8 cellular contexts compared by ENCODE assay signal in the genomic region with DNA sequence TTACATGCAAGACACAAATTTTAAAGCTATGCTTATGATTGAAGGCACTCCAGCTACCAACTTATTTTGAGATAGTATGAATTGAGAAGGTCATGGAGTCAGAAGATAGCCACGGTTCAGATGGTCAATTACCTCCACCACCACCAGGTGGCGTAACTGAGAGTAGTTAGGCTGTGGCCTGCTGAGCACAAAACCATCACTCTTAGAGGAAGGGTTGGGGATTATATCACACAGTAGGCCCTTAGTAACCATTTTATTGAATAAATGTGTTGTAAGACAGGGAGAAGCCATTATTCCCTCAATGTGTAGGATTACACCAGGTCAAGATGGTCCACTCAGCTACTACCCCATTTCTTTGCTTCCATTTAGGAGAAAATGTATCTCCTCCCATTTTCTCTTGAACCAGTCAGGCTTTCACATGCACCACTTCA. TPM values are rescaled to one million over a fixed set of nuclear protein-coding genes. Genes with fewer than 3 reads are reported as not detected.
DNase-seq lines count a peak whose midpoint lies in the region; ATAC-seq and TF ChIP-seq lines count a peak whose summit lies in the region.

No MANE protein-coding gene starts in this region.

- H3K36me3 ChIP-seq in IMR-90 (ENCODE audit: control insufficient read depth, insufficient read depth, low read length) = no peaks in the 10 kb centered on the region
- H3K36me3 ChIP-seq in heart right ventricle = peaks cover 0 to 90% (median 23%) of the 10 kb centered on the region in 9 donors
- H3K36me3 ChIP-seq in gastrocnemius medialis = peaks cover 0 to 73% of the 10 kb centered on the region in 2 donors

- H4K20me1 ChIP-seq in IMR-90 (ENCODE audit: insufficient read depth, low read length) = no peaks in the 10 kb centered on the region

- peak; percentile 65 for TF ChIP-seq RAD21 in IMR-90 (IDR thresholded peaks at IDR 0.05; ENCODE audit: low read length)

- no peaks in the 10 kb centered on the region for H3K9me1 ChIP-seq in IMR-90 (ENCODE audit: insufficient read depth, low read length)

- no peak overlapping the region for H2BK20ac ChIP-seq in IMR-90 (ENCODE audit: low read depth, low read length)

- no peaks in the 10 kb centered on the region for H3K27me3 ChIP-seq in IMR-90 (ENCODE audit: control insufficient read depth, insufficient read depth, low read length)
- H3K27me3 ChIP-seq in heart right ventricle = no peaks in the 10 kb centered on the region
- H3K27me3 ChIP-seq in gastrocnemius medialis = no peaks in the 10 kb centered on the region

- POLR2A ChIA-PET in IMR-90 (lab: Charles Lee; ENCODE audit: unreplicated experiment) = no interaction called here

- TF ChIP-seq POLR2A in IMR-90 (IDR thresholded peaks at IDR 0.05; ENCODE audit: low read depth, low read length) (no peak), gastrocnemius medialis (IDR thresholded peaks at IDR 0.05) (peak in 1 of 2 donors; percentile 6)

- intact Hi-C loops in IMR-90 (cut with micrococcal nuclease) (loop anchor here (1.0 to 10.0 kb wide), 5 partner anchors 241 to 513 kb away; no protein-coding TSS in a partner anchor), heart right ventricle (cut with DNase I) (loop anchor here in 2 of 10 donors (10.0 kb wide), 1 partner anchor 267 kb away; a partner anchor contains a TSS), gastrocnemius medialis (cut with DNase I; ENCODE audit: low total_unique reads) (loop anchor here (2.0 kb wide), 1 partner anchor 49 kb away; a partner anchor contains a TSS)

- no peak overlapping the region for H3K56ac ChIP-seq in IMR-90 (ENCODE audit: extremely low read depth, insufficient read depth, low read length)

- no peak overlapping the region for H3K27ac ChIP-seq in IMR-90 (ENCODE audit: insufficient read depth, low read length)
- H3K27ac ChIP-seq in heart right ventricle = no peak overlapping the region
- peak overlapping the region in 2 of 4 donors; percentile 11 to 57 for H3K27ac ChIP-seq in gastrocnemius medialis

- H2BK120ac ChIP-seq in IMR-90 (ENCODE audit: low read depth, low read length) = no peak overlapping the region

- H2AFZ ChIP-seq in IMR-90 (replicated peaks; ENCODE audit: low read length, poor library complexity) = no peak overlapping the region

- H3K4me1 ChIP-seq in IMR-90 (ENCODE audit: control insufficient read depth, insufficient read depth, low read length) (no peaks in the 10 kb centered on the region), heart right ventricle (no peaks in the 10 kb centered on the region), gastrocnemius medialis (no peaks in the 10 kb centered on the region)

- no TSS peak for BruUV-seq in IMR-90 (replicated peaks; lab: Mats Ljungman, UMichigan)

- ATAC-seq in GM21367 (IDR thresholded peaks at IDR 0.05; ENCODE audit: unreplicated experiment) = peak; percentile 90
- ATAC-seq in IMR-90 (ENCODE audit: low read depth) = peak; percentile 93
- peak in 7 of 8 donors; percentile 64 to 83 (median 71) for ATAC-seq in heart right ventricle
- ATAC-seq in gastrocnemius medialis = peak; percentile 57 to 83
- ATAC-seq in HG02588 (IDR thresholded peaks at IDR 0.05; ENCODE audit: unreplicated experiment) = no peak

- no peak overlapping the region for H2BK15ac ChIP-seq in IMR-90 (ENCODE audit: low read depth, low read length)

- peak; percentile 70 for TF ChIP-seq CTCF in IMR-90 (conservative IDR thresholded peaks at IDR 0.05; ENCODE audit: low read depth, low read length)
- peak; percentile 57 to 91 (median 88) for TF ChIP-seq CTCF in heart right ventricle (IDR thresholded peaks at IDR 0.05)
- TF ChIP-seq CTCF in gastrocnemius medialis (IDR thresholded peaks at IDR 0.05 in 4 of 5, conservative IDR thresholded peaks at IDR 0.05 in 1 of 5) = peak; percentile 70 to 85 (median 77)

- dilution Hi-C loops in IMR-90 (cut with HindIII; ENCODE audit: low sequenced_read_pairs, unreplicated experiment) = no loop called here

- H3K4me2 ChIP-seq in IMR-90 (ENCODE audit: low read depth, low read length) = no peak overlapping the region

- H4K91ac ChIP-seq in IMR-90 (ENCODE audit: insufficient read depth, low read depth, low read length) = no peak overlapping the region

- no peak overlapping the region for H3K18ac ChIP-seq in IMR-90 (ENCODE audit: low read depth, low read length)

- H3K9ac ChIP-seq in IMR-90 (ENCODE audit: low read depth, low read length) = no peak overlapping the region

- in situ Hi-C loops in IMR-90 (cut with MboI; ENCODE audit: low sequenced_read_pairs) = no loop called here
- in situ Hi-C loops in gastrocnemius medialis (cut with MboI; ENCODE audit: low sequenced_read_pairs in 4 of 4) = no loop called here

- no peak overlapping the region for H2AK9ac ChIP-seq in IMR-90 (replicated peaks; ENCODE audit: low read depth, low read length, poor library complexity)

- no peaks in the 10 kb centered on the region for H3K79me1 ChIP-seq in IMR-90 (ENCODE audit: low read depth in 1 of 2, low read length in 2 of 2)

- DNase-seq in DMS114 treated with DMSO at 0.1 percent for 48 hours (lab: John Stamatoyannopoulos, UW; ENCODE audit: unreplicated experiment) (peak; percentile 8), IMR-90 (peak; percentile 51), SK-N-DZ (ENCODE audit: low spot score) (peak; percentile 54), heart right ventricle (peak; percentile 41 to 49), gastrocnemius medialis (peak; percentile 37 to 66)
- peak; percentile 74 for DNase-seq in activated naive CD4-positive, alpha-beta T cell treated with Interleukin-2 at 50 U/mL for 16 hours

- no peak overlapping the region for H3K23ac ChIP-seq in IMR-90 (ENCODE audit: low read depth, low read length)

- H2BK5ac ChIP-seq in IMR-90 (ENCODE audit: low read depth, low read length, poor library complexity, severe bottlenecking) = no peak overlapping the region

- no CpG with 5 or more reads among the region's 2 CpGs for WGBS in IMR-90 (ENCODE audit: extremely low coverage in 2 of 2, insufficient read length in 1 of 2), 2 experiments
- 13 to 14% methylated on average over 2 of the region's 2 CpGs for WGBS in heart right ventricle, 2 donors

- CTCF ChIA-PET in IMR-90 (lab: Yijun Ruan, JAX) = interaction anchor here (0.5 kb wide), 1 partner anchor 236 kb away, joined by 3 read pairs; no protein-coding TSS in a partner anchor

- H4K8ac ChIP-seq in IMR-90 (ENCODE audit: low read depth in 2 of 2, low read length in 2 of 2) = no peak overlapping the region

- no peak overlapping the region for H2AK5ac ChIP-seq in IMR-90 (ENCODE audit: low read depth, low read length)

- H4K5ac ChIP-seq in IMR-90 (ENCODE audit: low read depth, low read length) = no peak overlapping the region

- H3K4me3 ChIP-seq in IMR-90 (ENCODE audit: insufficient read depth, low read depth, low read length) = no peak overlapping the region
- H3K4me3 ChIP-seq in heart right ventricle = no peak overlapping the region
- no peak overlapping the region for H3K4me3 ChIP-seq in gastrocnemius medialis

- no peak overlapping the region for H3K4ac ChIP-seq in IMR-90 (ENCODE audit: low read depth, low read length)

- H3K9me3 ChIP-seq in IMR-90 (ENCODE audit: control insufficient read depth, insufficient read depth, low read length) (no peaks in the 10 kb centered on the region), heart right ventricle (no peaks in the 10 kb centered on the region), gastrocnemius medialis (no peaks in the 10 kb centered on the region)

- H3K14ac ChIP-seq in IMR-90 (replicated peaks; ENCODE audit: low read depth, low read length) = no peak overlapping the region

TF ChIP-seq in IMR-90, 13 proteins besides CTCF, POLR2A, EP300 and RAD21:
- no peak for TF ChIP-seq MAFK (IDR thresholded peaks at IDR 0.05; ENCODE audit: low read depth, low read length)
- TF ChIP-seq SMC3 (IDR thresholded peaks at IDR 0.05; ENCODE audit: low read depth, low read length) = peak; percentile 70
- TF ChIP-seq RCOR1 (IDR thresholded peaks at IDR 0.05; ENCODE audit: insufficient replicate concordance, low read length) = no peak

RNA-seq across cellular contexts. Expression of a gene that starts 18.8 kb away (rescaled TPM):
- total RNA-seq in IMR-90 (2012; rRNA removed) = 0.18 and 0.28 TPM in 2 replicates
- polyA plus RNA-seq in IMR-90 (2012; rRNA removed) = 0.10 TPM in 2 replicates
- polyA plus RNA-seq in IMR-90 (2012; cell fraction: cytosol; rRNA removed) = 0.01 TPM in 2 replicates
- polyA plus RNA-seq in IMR-90 (2012; cell fraction: nucleus; rRNA removed; ENCODE audit: low replicate concordance) = 0.07 and 0.19 TPM in 2 replicates
- polyA plus RNA-seq in SK-N-DZ (2014; cell fraction: cytosol; rRNA removed) = 0.14 TPM in 1 of 2 replicates, not detected in the other
- polyA plus RNA-seq in SK-N-DZ (2014; cell fraction: nucleus; rRNA removed) = 0.08 TPM in 1 of 2 replicates, not detected in the other
- total RNA-seq in heart right ventricle = 100 to 1,000 TPM; 105 to 185 (median 132) TPM
- 10 to 100 TPM; 32.5 to 37.7 TPM for polyA plus RNA-seq in heart right ventricle
- total RNA-seq in gastrocnemius medialis = 1,000 to 10,000 TPM; 2,008 to 3,010 (median 2,782) TPM

RNA-seq across cellular contexts. Expression of a gene that starts 45.4 kb away (rescaled TPM):
- total RNA-seq in IMR-90 (2012; rRNA removed) = 11.5 and 16.9 TPM in 2 replicates
- 8.2 and 11.4 TPM in 2 replicates for polyA plus RNA-seq in IMR-90 (2012; rRNA removed)
- polyA plus RNA-seq in IMR-90 (2012; cell fraction: cytosol; rRNA removed) = 0.73 and 0.97 TPM in 2 replicates
- polyA plus RNA-seq in IMR-90 (2012; cell fraction: nucleus; rRNA removed; ENCODE audit: low replicate concordance) = 3.0 and 27.0 TPM in 2 replicates
- 30.3 and 39.5 TPM in 2 replicates for polyA plus RNA-seq in SK-N-DZ (2014; cell fraction: cytosol; rRNA removed)
- polyA plus RNA-seq in SK-N-DZ (2014; cell fraction: nucleus; rRNA removed) = 54.4 and 61.7 TPM in 2 replicates
- total RNA-seq in heart right ventricle = 100 to 1,000 TPM in 1 of 10 donors, 10 to 100 TPM in 9; 42.4 to 101 (median 88.5) TPM
- polyA plus RNA-seq in heart right ventricle = 100 to 1,000 TPM in 1 of 2 donors, 10 to 100 TPM in 1; 56.7 to 243 TPM
- total RNA-seq in gastrocnemius medialis = 10 to 100 TPM in 3 of 4 donors, 1 to 10 TPM in 1; 9.7 to 27.4 (median 12.9) TPM

RNA-seq across cellular contexts. Expression of a gene that starts 49.0 kb away (rescaled TPM):
- total RNA-seq in IMR-90 (2012; rRNA removed) (1.4 and 1.9 TPM in 2 replicates), heart right ventricle (10 to 100 TPM in 1 of 10 donors, 1 to 10 TPM in 9; 6.3 to 10.3 (median 9.0) TPM), gastrocnemius medialis (10 to 100 TPM in 1 of 4 donors, 1 to 10 TPM in 3; 4.5 to 17.8 (median 8.0) TPM)
- polyA plus RNA-seq in IMR-90 (2012; rRNA removed) (4.1 and 4.4 TPM in 2 replicates), heart right ventricle (1 to 10 TPM; 4.7 to 5.9 TPM)
- polyA plus RNA-seq in IMR-90 (2012; cell fraction: cytosol; rRNA removed) = 5.0 and 5.7 TPM in 2 replicates
- polyA plus RNA-seq in IMR-90 (2012; cell fraction: nucleus; rRNA removed; ENCODE audit: low replicate concordance) = 11.6 and 17.6 TPM in 2 replicates
- 5.8 and 7.1 TPM in 2 replicates for polyA plus RNA-seq in SK-N-DZ (2014; cell fraction: cytosol; rRNA removed)
- 3.5 and 4.7 TPM in 2 replicates for polyA plus RNA-seq in SK-N-DZ (2014; cell fraction: nucleus; rRNA removed)

RNA-seq across cellular contexts. Expression of a gene that starts 55.9 kb away (rescaled TPM):
- total RNA-seq in IMR-90 (2012; rRNA removed) = 10.4 and 30.8 TPM in 2 replicates
- 16.7 TPM in 2 replicates for polyA plus RNA-seq in IMR-90 (2012; rRNA removed)
- polyA plus RNA-seq in IMR-90 (2012; cell fraction: cytosol; rRNA removed) = 0.91 and 1.6 TPM in 2 replicates
- 0.77 and 12.7 TPM in 2 replicates for polyA plus RNA-seq in IMR-90 (2012; cell fraction: nucleus; rRNA removed; ENCODE audit: low replicate concordance)
- polyA plus RNA-seq in SK-N-DZ (2014; cell fraction: cytosol; rRNA removed) = 14.8 and 25.1 TPM in 2 replicates
- polyA plus RNA-seq in SK-N-DZ (2014; cell fraction: nucleus; rRNA removed) = 34.6 and 41.5 TPM in 2 replicates
- 10 to 100 TPM; 34.8 to 50.1 (median 40.9) TPM for total RNA-seq in heart right ventricle
- polyA plus RNA-seq in heart right ventricle = 10 to 100 TPM; 15.6 to 94.5 TPM
- total RNA-seq in gastrocnemius medialis = 10 to 100 TPM; 27.7 to 40.5 (median 29.3) TPM

Comparison
In these comparisons a context has a peak if more than half of its experiments do, and no peak if none do; other contexts are left out.
1. DNase-seq: peak in every context shown above with its lines; median percentile 74 in activated naive CD4-positive, alpha-beta T cell treated with Interleukin-2 at 50 U/mL for 16 hours; 54 in SK-N-DZ; 52 in gastrocnemius medialis; 51 in IMR-90; 45 in heart right ventricle; 8 in DMS114 treated with DMSO at 0.1 percent for 48 hours.
2. RNA of a gene that starts 18.8 kb away (total RNA-seq): 2,008 to 3,010 TPM in gastrocnemius medialis and 105 to 185 TPM in heart right ventricle; 0.18 to 0.28 TPM in IMR-90; every median in the first group is over 10 times any median in the second.
3. Peak in every context shown above with its lines, with median percentiles within 50 percentile points of each other: CTCF ChIP-seq.